ENCODE assay signal across 8 cellular contexts in the genomic region with DNA sequence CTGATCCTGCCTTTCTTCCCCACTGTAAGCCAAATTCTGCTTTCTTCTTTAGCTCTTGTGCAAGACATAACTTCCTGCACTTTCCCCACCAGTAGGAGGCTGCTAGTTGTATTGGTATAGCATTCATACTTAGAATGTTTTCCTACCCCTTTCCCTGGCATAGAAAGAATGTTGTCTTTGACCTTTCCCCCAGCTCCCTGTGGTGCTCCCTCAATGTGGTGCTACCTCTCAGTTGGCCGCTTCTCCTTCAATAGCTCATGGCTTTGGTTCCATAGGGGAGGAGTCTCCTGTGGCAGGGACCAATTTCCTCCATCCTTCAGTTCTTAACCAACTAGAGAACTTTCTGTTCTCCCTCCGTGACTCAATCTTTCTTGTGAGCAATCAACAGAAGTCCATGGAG.
DNase-seq lines count a peak whose midpoint lies in the region; ATAC-seq, FAIRE-seq and TF ChIP-seq lines count a peak whose summit lies in the region.

No MANE protein-coding gene starts in this region.

- no peak for TF ChIP-seq CTCF in A549 (IDR thresholded peaks at IDR 0.05)

- H3K4me1 ChIP-seq in A549: peaks cover 23% of the 10 kb centered on the region

- no peaks in the 10 kb centered on the region for H3K9me3 ChIP-seq in A549

- DNase-seq in A549 (ENCODE audit: low read depth in 1 of 2, low spot score in 1 of 2) (no peak), cerebellar cortex (ENCODE audit: low spot score) (peak; percentile 41), hypothalamus (lab: John Stamatoyannopoulos, UW) (no peak), posterior vena cava (ENCODE audit: low spot score) (no peak), cardiac septum (ENCODE audit: low spot score) (no peak)
- DNase-seq in stimulated activated naive CD4-positive, alpha-beta T cell (lab: John Stamatoyannopoulos, UW): no peak

- intact Hi-C loops in posterior vena cava (cut with DNase I) (no loop called here), cardiac septum (cut with DNase I) (no loop called here)

- 81% methylated on average over 2 of the region's 2 CpGs for WGBS in A549 (ENCODE audit: missing lambda C conversion rate)

- no peak for FAIRE-seq in A549 (lab: Jason Lieb, UNC)

- peak overlapping the region; percentile 24; the same call in 2 of the 3 replicates for H3K4me2 ChIP-seq in A549

- ATAC-seq in A549: peak; percentile 77 to 79
- peak; percentile 32 for ATAC-seq in GM18907 (IDR thresholded peaks at IDR 0.05; ENCODE audit: unreplicated experiment)
- peak; percentile 18 for ATAC-seq in HG03342 (IDR thresholded peaks at IDR 0.05; ENCODE audit: unreplicated experiment)

- TF ChIP-seq EP300 in A549 (IDR thresholded peaks at IDR 0.05): no peak

- CTCF ChIA-PET in A549 (lab: Yijun Ruan, JAX): interaction anchor here (0.8 to 8.7 kb wide), 13 partner anchors 10 to 192 kb away, joined by 3 to 83 read pairs (median 7); no protein-coding TSS in a partner anchor

- H3K4me3 ChIP-seq in A549: no peak overlapping the region

- POLR2A ChIA-PET in A549 (lab: Yijun Ruan, JAX): interaction anchor here (1.2 kb wide), 1 partner anchor 67 kb away, joined by 3 read pairs; a partner anchor contains a TSS

- no peak for TF ChIP-seq RAD21 in A549 (conservative IDR thresholded peaks at IDR 0.05 in 1 of 2, IDR thresholded peaks at IDR 0.05 in 1 of 2)

- H3K27ac ChIP-seq in A549: peak overlapping the region in 1 of 2 experiments; percentile 7; a peak in 2 of 6 replicates

- no peak for TF ChIP-seq POLR2A in A549 (IDR thresholded peaks at IDR 0.05; ENCODE audit: low read length)

TF ChIP-seq in A549, 52 proteins besides CTCF, POLR2A, EP300 and RAD21:
- TF ChIP-seq JUN (IDR thresholded peaks at IDR 0.05) (no peak), CEBPB (IDR thresholded peaks at IDR 0.05) (peak in 1 of 2 experiments; percentile 70; a peak in 1 of 4 replicates), FOSL2 (IDR thresholded peaks at IDR 0.05) (no peak), FOSL2 (CRISPR knock-in tag; IDR thresholded peaks at IDR 0.05) (no peak), RFX5 (IDR thresholded peaks at IDR 0.05) (no peak), KDM5A (IDR thresholded peaks at IDR 0.05) (no peak)

Comparison
In these comparisons a context has a peak if more than half of its experiments do, and no peak if none do; other contexts are left out.
1. ATAC-seq: peak in every context shown above with its lines; median percentile 78 in A549; 32 in GM18907; 18 in HG03342.